18 cellular contexts compared by ENCODE assay signal in the genomic region with DNA sequence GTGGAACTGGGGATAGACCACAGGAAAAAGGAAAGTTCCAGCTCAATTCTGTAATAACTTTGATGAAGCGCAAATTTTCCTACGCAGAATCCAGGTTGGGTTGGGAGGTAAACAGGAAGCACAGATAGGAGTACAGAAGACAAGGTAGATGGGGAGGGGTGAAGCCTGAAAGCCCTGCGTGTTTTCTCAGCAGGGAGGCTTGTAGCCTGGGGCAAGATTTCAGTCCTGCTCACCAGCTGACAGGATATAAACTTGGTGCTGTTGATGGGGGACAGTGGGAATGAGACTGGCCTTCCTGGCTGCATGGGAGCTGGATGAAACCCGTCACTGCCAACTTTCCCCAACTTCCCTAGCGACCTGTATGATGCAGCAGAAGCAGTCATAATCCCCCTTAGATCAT.
DNase-seq lines count a peak whose midpoint lies in the region; ATAC-seq, FAIRE-seq and TF ChIP-seq lines count a peak whose summit lies in the region.
"Had no signal": no experiment of that assay in that cellular context is flagged by ENCODE, and none has a peak within 500 bp of the region (broad histone marks: within the 10 kb centered on the region; RNA-seq: fewer than 3 reads in every experiment).

No MANE protein-coding gene starts in this region.

- ATAC-seq in HG03025 (IDR thresholded peaks at IDR 0.05; ENCODE audit: low FRiP score, unreplicated experiment): no peak
- ATAC-seq in upper lobe of right lung: no peak
- ATAC-seq: SK-N-SH treated with all-trans-retinoic acid at 6 μM for 48 hours had no signal

- peak; percentile 42 for DNase-seq in COLO668 (lab: John Stamatoyannopoulos, UW; ENCODE audit: unreplicated experiment)
- DNase-seq in H4 (ENCODE audit: low spot score): peak; percentile 9
- DNase-seq in NCI-H69 (lab: John Stamatoyannopoulos, UW): peak; percentile 86
- DNase-seq in kidney: peak; percentile 8
- DNase-seq in H54 (ENCODE audit: insufficient read length, low spot score): no peak
- DNase-seq in upper lobe of right lung: no peak
- DNase-seq: Caco-2, KBM-7, NCI-H1048, NCI-H187, NCI-H2171 treated with DMSO at 0.1 percent for 48 hours, NCI-H510A, SHP77, T-helper 1 cell had no signal

- H3K27ac ChIP-seq in kidney (ENCODE audit: low read depth in 2 of 2, low read length in 2 of 2): no peak overlapping the region
- H3K27ac ChIP-seq in upper lobe of right lung: no peak overlapping the region
- H3K27ac ChIP-seq: C4-2B had no signal

- intact Hi-C loops in kidney (cut with DNase I) (no loop called here), upper lobe of right lung (cut with DNase I) (no loop called here)

- H3K4me3 ChIP-seq in kidney (ENCODE audit: low read length in 2 of 2) (no peak overlapping the region), upper lobe of right lung (no peak overlapping the region)

- TF ChIP-seq CTCF in kidney (IDR thresholded peaks at IDR 0.05; ENCODE audit: borderline replicate concordance, extremely low read depth, insufficient read depth): no peak
- no peak for TF ChIP-seq CTCF in upper lobe of right lung (IDR thresholded peaks at IDR 0.05)

- H3K27me3 ChIP-seq in upper lobe of right lung: no peaks in the 10 kb centered on the region

- no peak overlapping the region for H3K9ac ChIP-seq in kidney (ENCODE audit: low read length in 2 of 2)

- H3K36me3 ChIP-seq in kidney (ENCODE audit: control insufficient read depth in 1 of 2, insufficient read depth in 2 of 2, low read length in 2 of 2) (no peaks in the 10 kb centered on the region), upper lobe of right lung (no peaks in the 10 kb centered on the region)

- TF ChIP-seq POLR2A in H54 (IDR thresholded peaks at IDR 0.05; ENCODE audit: low read depth, low read length): no peak

- H3K4me1 ChIP-seq in kidney (ENCODE audit: control insufficient read depth in 1 of 2, insufficient read depth in 1 of 2, low read depth in 1 of 2, low read length in 2 of 2) (no peaks in the 10 kb centered on the region), upper lobe of right lung (no peaks in the 10 kb centered on the region)

- H3K9me3 ChIP-seq in kidney (ENCODE audit: control insufficient read depth in 1 of 2, low read length in 2 of 2) (no peaks in the 10 kb centered on the region), upper lobe of right lung (no peaks in the 10 kb centered on the region)

- FAIRE-seq in kidney (lab: Jason Lieb, UNC) (no peak), H54 (lab: Jason Lieb, UNC) (no peak)
- FAIRE-seq: RCC 7860 had no signal

Comparison
In these comparisons a context has a peak if more than half of its experiments do, and no peak if none do; other contexts are left out.
1. DNase-seq: peak in COLO668 (single experiment), H4 (single experiment), NCI-H69 (single experiment) and kidney (single experiment); none in H54 (single experiment) and upper lobe of right lung (single experiment).